In genomic region chr1:22024485-22025367, GRCh38 we compare ENCODE assay signal across 9 cellular contexts. TPM values are rescaled to one million over a fixed set of nuclear protein-coding genes. Genes with fewer than 3 reads are reported as not detected.
DNase-seq lines count a peak whose midpoint lies in the region; ATAC-seq and TF ChIP-seq lines count a peak whose summit lies in the region.
"Had no signal": no experiment of that assay in that cellular context is flagged by ENCODE, and none has a peak within 500 bp of the region (broad histone marks: within the 10 kb centered on the region; RNA-seq: fewer than 3 reads in every experiment).

No MANE protein-coding gene starts in this region.

- peaks cover 5% of the 10 kb centered on the region; the same call in 1 of the 2 replicates for H3K36me3 ChIP-seq in OCI-LY7 (ENCODE audit: insufficient read depth, low read length)
- no peaks in the 10 kb centered on the region for H3K36me3 ChIP-seq in fibroblast of lung (ENCODE audit: control insufficient read depth, insufficient read depth, low read length)
- no peaks in the 10 kb centered on the region for H3K36me3 ChIP-seq in stomach

- TF ChIP-seq EP300 in stomach (IDR thresholded peaks at IDR 0.05), result no peak

- H3K4me1 ChIP-seq in OCI-LY7 (ENCODE audit: insufficient read depth, low read length, poor library complexity, severe bottlenecking), result peaks cover 14% of the 10 kb centered on the region
- peaks cover 12% of the 10 kb centered on the region for H3K4me1 ChIP-seq in fibroblast of lung (ENCODE audit: control insufficient read depth, extremely low read depth, insufficient read depth, low read length)
- peaks cover 13 to 45% (median 32%) of the 10 kb centered on the region in 4 donors for H3K4me1 ChIP-seq in stomach

- H4K20me1 ChIP-seq in OCI-LY7 (ENCODE audit: insufficient read depth, low read length), result no peaks in the 10 kb centered on the region
- H4K20me1 ChIP-seq in fibroblast of lung (ENCODE audit: control insufficient read depth, extremely low read depth, insufficient read depth, low read length), result no peaks in the 10 kb centered on the region

- POLR2A ChIA-PET in OCI-LY7 (lab: Charles Lee), result interaction anchor here (0.6 to 2.1 kb wide), 8 partner anchors 10 to 35 kb away, joined by 3 to 15 read pairs (median 4); no protein-coding TSS in a partner anchor

- intact Hi-C loops in OCI-LY7 (cut with micrococcal nuclease; ENCODE audit: unreplicated experiment) (loop anchor here (1.0 kb wide), 1 partner anchor 28 kb away; the partner anchor contains the start of gene CDC42), stomach (cut with DNase I; ENCODE audit: low total_unique reads) (no loop called here)

- H3K4me3 ChIP-seq in OCI-LY7 (ENCODE audit: low read depth, low read length, poor library complexity, severe bottlenecking) (peak overlapping the region; percentile 96), fibroblast of lung (replicated peaks in 1 of 4; ENCODE audit: control extremely low read depth in 1 of 4, insufficient read depth in 1 of 4, low read depth in 3 of 4, low read length in 4 of 4) (peak overlapping the region; percentile 94 to 100 (median 99)), stomach (peak overlapping the region; percentile 68 to 93 (median 89))

- peaks cover 35% of the 10 kb centered on the region for H3K4me1 Mint-ChIP-seq in nephron progenitor cell

- CTCF ChIA-PET in OCI-LY7 (lab: Charles Lee; ENCODE audit: unreplicated experiment), result interaction anchor here (0.6 kb wide), 1 partner anchor 1328 kb away, joined by 3 read pairs; no protein-coding TSS in a partner anchor

- ATAC-seq in GM19324 (IDR thresholded peaks at IDR 0.05; ENCODE audit: low FRiP score, unreplicated experiment) (peak; percentile 41), HG03439 (IDR thresholded peaks at IDR 0.05; ENCODE audit: unreplicated experiment) (peak; percentile 35)

- peak; percentile 80 for DNase-seq in OCI-LY7 (ENCODE audit: low spot score)
- peak; percentile 59 for DNase-seq in activated T-helper 1 cell treated with Interleukin-2 at 50 U/mL for 16 hours (ENCODE audit: low read depth)
- DNase-seq in fibroblast of lung (ENCODE audit: low read depth in 2 of 2), result peak; percentile 83 to 85
- DNase-seq in nephron progenitor cell, result peak; percentile 45
- DNase-seq in stomach, result peak; percentile 49

- H3K27me3 ChIP-seq in fibroblast of lung (ENCODE audit: control insufficient read depth, insufficient read depth, low read length) (no peaks in the 10 kb centered on the region), stomach (no peaks in the 10 kb centered on the region)

- H3K9me3 ChIP-seq in OCI-LY7 (ENCODE audit: low read length) (no peaks in the 10 kb centered on the region), fibroblast of lung (ENCODE audit: control insufficient read depth, insufficient read depth, low read depth, low read length) (no peaks in the 10 kb centered on the region), stomach (no peaks in the 10 kb centered on the region)

- peak overlapping the region; percentile 77 for H3K4me2 ChIP-seq in OCI-LY7 (ENCODE audit: low read length)
- H3K4me2 ChIP-seq in fibroblast of lung (ENCODE audit: extremely low read depth, insufficient read depth, low read length), result peak overlapping the region; percentile 98

- TF ChIP-seq CTCF in C4-2B (conservative IDR thresholded peaks at IDR 0.05) (no peak), OCI-LY7 (conservative IDR thresholded peaks at IDR 0.05; ENCODE audit: low read length) (peak; percentile 45; the same call in 1 of the 2 replicates), fibroblast of lung (conservative IDR thresholded peaks at IDR 0.05 in 1 of 2, IDR thresholded peaks at IDR 0.05 in 1 of 2; ENCODE audit: low read depth in 1 of 2, low read length in 2 of 2) (peak; percentile 2 to 11), nephron progenitor cell (IDR thresholded peaks at IDR 0.05) (no peak), stomach (IDR thresholded peaks at IDR 0.05) (no peak)

- H3K27ac ChIP-seq in C4-2B (peak overlapping the region; percentile 90), OCI-LY7 (ENCODE audit: low read depth, low read length, poor library complexity, severe bottlenecking) (peak overlapping the region; percentile 83), fibroblast of lung (ENCODE audit: insufficient read depth, low read length) (peak overlapping the region; percentile 99), stomach (peak overlapping the region; percentile 97 to 100 (median 99))

- no peaks in the 10 kb centered on the region for H3K9me3 Mint-ChIP-seq in nephron progenitor cell

- no peaks in the 10 kb centered on the region for H3K9me2 ChIP-seq in OCI-LY7 (ENCODE audit: insufficient read depth, low read length)

- WGBS in stomach, 5 donors, result 1 to 7% (median 4%) methylated on average over 25 to 33 of the region's 33 CpGs

- no peaks in the 10 kb centered on the region for H3K36me3 Mint-ChIP-seq in nephron progenitor cell (ENCODE audit: low read depth)

- H3K79me2 ChIP-seq in OCI-LY7 (ENCODE audit: insufficient read depth, low read depth, low read length) (peaks cover 20% of the 10 kb centered on the region; the same call in 1 of the 2 replicates), fibroblast of lung (ENCODE audit: control insufficient read depth, insufficient read depth, low read length) (peaks cover 4% of the 10 kb centered on the region)

- peak overlapping the region; percentile 97 for H3K9ac ChIP-seq in fibroblast of lung (ENCODE audit: insufficient read depth, low read length)

- no peaks in the 10 kb centered on the region for H3K27me3 Mint-ChIP-seq in nephron progenitor cell (ENCODE audit: low read depth, poor library complexity)

- BruUV-seq in OCI-LY7 (replicated peaks; lab: Mats Ljungman, UMichigan), result no TSS peak

- TF ChIP-seq POLR2A in stomach (IDR thresholded peaks at IDR 0.05), result no peak

- peak overlapping the region; percentile 88 for H2AFZ ChIP-seq in OCI-LY7 (ENCODE audit: low read length)
- peak overlapping the region; percentile 98 for H2AFZ ChIP-seq in fibroblast of lung (ENCODE audit: low read length)

- H3K4me3 Mint-ChIP-seq in nephron progenitor cell, result peak overlapping the region; percentile 91

- H3K27ac Mint-ChIP-seq in nephron progenitor cell, result peak overlapping the region; percentile 96

RNA-seq across cellular contexts. Expression of gene CELA3A, which starts 23.3 kb away (rescaled TPM):
- total RNA-seq in OCI-LY7 (2014; rRNA removed; shearing (Covaris generic)), result not detected in 2 replicates
- total RNA-seq in OCI-LY7 (2022), result not detected in 2 replicates
- not detected in 2 replicates for total RNA-seq in fibroblast of lung
- polyA plus RNA-seq in fibroblast of lung, result not detected in 2 replicates
- not detected in 2 replicates for polyA plus RNA-seq in fibroblast of lung (2012)
- not detected in 2 replicates for polyA minus RNA-seq in fibroblast of lung (ENCODE audit: low replicate concordance)
- total RNA-seq in stomach, result 10 to 100 TPM in 1 of 5 donors, 1 to 10 TPM in 1, not detected in 3; 3.6 to 17.2 TPM
- 10 to 100 TPM in 2 of 3 donors, 1 to 10 TPM in 1; 7.0 to 62.9 (median 53.2) TPM for polyA plus RNA-seq in stomach
- total RNA-seq: SK-MEL-5 had no signal

RNA-seq across cellular contexts. Expression of gene CDC42, which starts 27.8 kb away (rescaled TPM):
- total RNA-seq in OCI-LY7 (2014; rRNA removed; shearing (Covaris generic)), result 109 and 120 TPM in 2 replicates
- total RNA-seq in OCI-LY7 (2022), result 157 and 163 TPM in 2 replicates
- total RNA-seq in fibroblast of lung, result 143 and 325 TPM in 2 replicates
- 400 and 446 TPM in 2 replicates for polyA plus RNA-seq in fibroblast of lung
- polyA plus RNA-seq in fibroblast of lung (2012), result 296 and 322 TPM in 2 replicates
- polyA minus RNA-seq in fibroblast of lung (ENCODE audit: low replicate concordance), result 74.6 and 97.5 TPM in 2 replicates
- 100 to 1,000 TPM in 2 of 5 donors, 10 to 100 TPM in 3; 72.4 to 425 (median 80.8) TPM for total RNA-seq in stomach
- polyA plus RNA-seq in stomach, result 100 to 1,000 TPM in 2 of 3 donors, 10 to 100 TPM in 1; 91.8 to 242 (median 179) TPM

RNA-seq across cellular contexts. Expression of gene CELA3B, which starts 47.9 kb away (rescaled TPM):
- not detected in 2 replicates for total RNA-seq in OCI-LY7 (2014; rRNA removed; shearing (Covaris generic))
- not detected in 2 replicates for total RNA-seq in OCI-LY7 (2022)
- not detected in 2 replicates for total RNA-seq in fibroblast of lung
- not detected in 2 replicates for polyA plus RNA-seq in fibroblast of lung
- polyA plus RNA-seq in fibroblast of lung (2012), result not detected in 2 replicates
- not detected in 2 replicates for polyA minus RNA-seq in fibroblast of lung (ENCODE audit: low replicate concordance)
- 10 to 100 TPM in 1 of 5 donors, not detected in 4; 84.3 TPM for total RNA-seq in stomach
- 10 to 100 TPM in 2 of 3 donors, 1 to 10 TPM in 1; 6.1 to 37.8 (median 18.6) TPM for polyA plus RNA-seq in stomach
- total RNA-seq: SK-MEL-5 had no signal

Comparison
In these comparisons a context has a peak if more than half of its experiments do, and no peak if none do; other contexts are left out.
1. Peak in every context shown above with its lines: DNase-seq, ATAC-seq, H3K4me3 ChIP-seq and H3K27ac ChIP-seq.
2. CTCF ChIP-seq: peak in OCI-LY7 (single experiment) and fibroblast of lung (2 of 2); none in C4-2B (single experiment), nephron progenitor cell (single experiment) and stomach (0 of 7).